In the genomic region with DNA sequence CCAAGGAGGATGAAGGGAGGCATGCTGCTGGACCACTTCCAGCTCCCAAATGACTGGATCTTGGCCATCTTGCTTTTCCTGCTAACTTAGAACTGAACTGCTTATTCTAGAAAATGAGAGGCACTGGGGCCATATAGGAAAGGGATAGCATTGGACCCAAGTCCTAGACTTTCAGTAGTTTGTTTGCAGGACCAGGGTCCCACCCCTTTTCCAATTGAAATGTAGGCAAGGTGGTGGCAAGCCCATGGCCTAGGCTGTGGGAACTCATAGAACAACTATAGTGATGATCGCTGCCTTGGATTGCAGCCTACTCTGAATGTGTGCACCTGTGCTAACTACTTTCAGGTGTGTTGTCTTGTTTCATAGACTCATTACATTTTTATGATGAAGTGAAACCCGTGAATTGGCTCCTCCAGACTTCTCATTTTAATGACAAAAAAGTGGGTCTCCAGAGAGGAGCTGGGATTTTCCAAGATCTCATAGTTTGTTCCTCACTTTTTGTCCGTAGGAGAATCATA, we compare ENCODE assay signal across 20 cellular contexts. TPM values are rescaled to one million over a fixed set of nuclear protein-coding genes. Genes with fewer than 3 reads are reported as not detected.
DNase-seq lines count a peak whose midpoint lies in the region; ATAC-seq and TF ChIP-seq lines count a peak whose summit lies in the region.
"Had no signal": no experiment of that assay in that cellular context is flagged by ENCODE, and none has a peak within 500 bp of the region (broad histone marks: within the 10 kb centered on the region; RNA-seq: fewer than 3 reads in every experiment).

No MANE protein-coding gene starts in this region.

- H3K27ac Mint-ChIP-seq in CD4-positive, alpha-beta memory T cell, result peak overlapping the region; percentile 90 to 98 (median 94)
- peak overlapping the region; percentile 98 for H3K27ac Mint-ChIP-seq in activated CD8-positive, alpha-beta T cell treated with anti-CD3 and anti-CD28 coated beads for 36 hours
- peak overlapping the region; percentile 78 to 95 (median 89) for H3K27ac Mint-ChIP-seq in naive B cell

- H3K4me3 Mint-ChIP-seq in CD4-positive, alpha-beta memory T cell, result peak overlapping the region in 6 of 8 donors; percentile 43 to 87 (median 64)
- H3K4me3 Mint-ChIP-seq in activated CD8-positive, alpha-beta T cell treated with anti-CD3 and anti-CD28 coated beads for 36 hours, result peak overlapping the region; percentile 28
- H3K4me3 Mint-ChIP-seq in naive B cell, result peak overlapping the region in 7 of 8 donors; percentile 32 to 84 (median 73)

- H3K9me3 Mint-ChIP-seq in CD4-positive, alpha-beta memory T cell, result peaks cover 0 to 2% (median 0%) of the 10 kb centered on the region in 8 donors
- H3K9me3 Mint-ChIP-seq in activated CD8-positive, alpha-beta T cell treated with anti-CD3 and anti-CD28 coated beads for 36 hours, result no peaks in the 10 kb centered on the region
- no peaks in the 10 kb centered on the region for H3K9me3 Mint-ChIP-seq in naive B cell

- CTCF ChIA-PET in A673 (lab: Charles Lee), result no interaction called here
- CTCF ChIA-PET in CD4-positive, alpha-beta memory T cell (lab: Charles Lee; ENCODE audit: partially characterized antibody), result interaction anchor here (1.3 to 6.9 kb wide), 9 partner anchors 9 to 48 kb away, joined by 3 to 45 read pairs (median 11); no protein-coding TSS in a partner anchor
- CTCF ChIA-PET in activated CD8-positive, alpha-beta T cell treated with anti-CD3 and anti-CD28 coated beads for 36 hours (lab: Charles Lee), result interaction anchor here (0.7 to 5.5 kb wide), 10 partner anchors 10 to 45 kb away, joined by 3 to 26 read pairs (median 6); no protein-coding TSS in a partner anchor

- POLR2A ChIA-PET in A673 (lab: Charles Lee; ENCODE audit: low non-redundant PET), result no interaction called here
- POLR2A ChIA-PET in CD4-positive, alpha-beta memory T cell (lab: Charles Lee; ENCODE audit: partially characterized antibody), result interaction anchor here (1.5 to 20.9 kb wide), 8 partner anchors 10 to 875 kb away, joined by 4 to 580 read pairs (median 15); partner anchors contain the start of genes STT3B and TGFBR2
- POLR2A ChIA-PET in activated CD8-positive, alpha-beta T cell treated with anti-CD3 and anti-CD28 coated beads for 36 hours (lab: Charles Lee), result interaction anchor here (1.0 to 8.6 kb wide), 12 partner anchors 8 to 308 kb away, joined by 3 to 173 read pairs (median 10); partner anchors contain the start of gene TGFBR2

- peaks cover 71 to 99% (median 89%) of the 10 kb centered on the region in 4 donors for H3K4me1 Mint-ChIP-seq in CD4-positive, alpha-beta memory T cell
- peaks cover 100% of the 10 kb centered on the region for H3K4me1 Mint-ChIP-seq in activated CD8-positive, alpha-beta T cell treated with anti-CD3 and anti-CD28 coated beads for 36 hours (ENCODE audit: low read depth)
- H3K4me1 Mint-ChIP-seq in naive B cell, result peaks cover 65 to 94% (median 77%) of the 10 kb centered on the region in 3 donors

- no TSS peak for BruUV-seq in A673 (replicated peaks; lab: Mats Ljungman, UMichigan)

- intact Hi-C loops in A673 (cut with micrococcal nuclease; ENCODE audit: unreplicated experiment), result loop anchor here (5.0 kb wide), 1 partner anchor 36 kb away; no protein-coding TSS in a partner anchor
- intact Hi-C loops in CD4-positive, alpha-beta memory T cell (cut with micrococcal nuclease), result no loop called here
- intact Hi-C loops in activated CD8-positive, alpha-beta T cell treated with anti-CD3 and anti-CD28 coated beads for 36 hours (cut with micrococcal nuclease), result loop anchor here (5.0 kb wide), 1 partner anchor 36 kb away; no protein-coding TSS in a partner anchor

- H3K27me3 Mint-ChIP-seq in CD4-positive, alpha-beta memory T cell, result no peaks in the 10 kb centered on the region
- H3K27me3 Mint-ChIP-seq in activated CD8-positive, alpha-beta T cell treated with anti-CD3 and anti-CD28 coated beads for 36 hours, result no peaks in the 10 kb centered on the region
- no peaks in the 10 kb centered on the region for H3K27me3 Mint-ChIP-seq in naive B cell

- H3K4me3 ChIP-seq in A673 (ENCODE audit: low read depth, low read length, poor library complexity, severe bottlenecking), result no peak overlapping the region
- H3K4me3 ChIP-seq in CD4-positive, alpha-beta memory T cell (ENCODE audit: low read length in 2 of 2), result no peak overlapping the region
- H3K4me3 ChIP-seq: gastrocnemius medialis, pancreas, SJCRH30 had no signal

- TF ChIP-seq CTCF in A673 (conservative IDR thresholded peaks at IDR 0.05; ENCODE audit: low read depth, low read length), result no peak
- no peak for TF ChIP-seq CTCF in activated CD8-positive, alpha-beta T cell treated with anti-CD3 and anti-CD28 coated beads for 36 hours (IDR thresholded peaks at IDR 0.05)

- H3K36me3 Mint-ChIP-seq in CD4-positive, alpha-beta memory T cell, result peaks cover 76 to 80% of the 10 kb centered on the region in 2 donors
- peaks cover 91% of the 10 kb centered on the region for H3K36me3 Mint-ChIP-seq in activated CD8-positive, alpha-beta T cell treated with anti-CD3 and anti-CD28 coated beads for 36 hours (ENCODE audit: low read depth)
- H3K36me3 Mint-ChIP-seq in naive B cell, result peaks cover 60 to 62% of the 10 kb centered on the region in 2 donors

- no peak for DNase-seq in A673 (ENCODE audit: low spot score)
- no peak for DNase-seq in CD4-positive, alpha-beta memory T cell
- no peak for DNase-seq in activated CD8-positive, alpha-beta T cell treated with anti-CD3 and anti-CD28 coated beads for 36 hours
- DNase-seq in naive B cell, result no peak
- DNase-seq in DMS153 (lab: John Stamatoyannopoulos, UW), result no peak
- no peak for DNase-seq in SW 1271 (lab: John Stamatoyannopoulos, UW)
- DNase-seq: activated CD4-positive, alpha-beta T cell treated with anti-CD3 and anti-CD28 coated beads, Interleukin-2, amount 50 U/mL, for 1 hour; amniotic stem cell; COR-L47; gastrocnemius medialis; GOT3; left colon; NCI-H1092; NCI-H524 treated with DMSO at 0.1 percent for 48 hours; pancreas; SJCRH30; stimulated activated CD4-positive, alpha-beta T cell treated with anti-CD3 and anti-CD28 coated beads, Interleukin-2, amount 100 ng/mL, for 48 hours; stimulated activated naive CD4-positive, alpha-beta T cell treated with Interleukin-2 at 50 U/mL for 16 hours had no signal

- H3K4me1 ChIP-seq in A673 (ENCODE audit: insufficient read depth, low read length, poor library complexity, severe bottlenecking), result peaks cover 87% of the 10 kb centered on the region
- peaks cover 100% of the 10 kb centered on the region for H3K4me1 ChIP-seq in CD4-positive, alpha-beta memory T cell (ENCODE audit: insufficient read depth, low read length)

- no peaks in the 10 kb centered on the region for H3K9me3 ChIP-seq in A673 (ENCODE audit: low read depth, low read length, poor library complexity, severe bottlenecking)
- H3K9me3 ChIP-seq in CD4-positive, alpha-beta memory T cell (ENCODE audit: control insufficient read depth in 1 of 2, low read length in 2 of 2), result no peaks in the 10 kb centered on the region
- H3K9me3 ChIP-seq: gastrocnemius medialis, pancreas, SJCRH30 had no signal

- peak overlapping the region; percentile 92 for H3K27ac ChIP-seq in A673 (ENCODE audit: low read depth, low read length, poor library complexity, severe bottlenecking)
- H3K27ac ChIP-seq in CD4-positive, alpha-beta memory T cell (ENCODE audit: low read depth, low read length), result peak overlapping the region; percentile 80
- H3K27ac ChIP-seq: pancreas, SJCRH30 had no signal

- peaks cover 3% of the 10 kb centered on the region for H3K36me3 ChIP-seq in A673 (ENCODE audit: insufficient read depth, low read length, poor library complexity, severe bottlenecking)
- peaks cover 10% of the 10 kb centered on the region for H3K36me3 ChIP-seq in CD4-positive, alpha-beta memory T cell (ENCODE audit: insufficient read depth, low read length)

- H3K27me3 ChIP-seq in A673 (replicated peaks; ENCODE audit: insufficient read depth, low read depth, low read length, poor library complexity), result no peaks in the 10 kb centered on the region
- no peaks in the 10 kb centered on the region for H3K27me3 ChIP-seq in CD4-positive, alpha-beta memory T cell (ENCODE audit: insufficient read depth, low read length)
- H3K27me3 ChIP-seq: gastrocnemius medialis, pancreas, SJCRH30 had no signal

- no peak for ATAC-seq in activated CD8-positive, alpha-beta T cell treated with anti-CD3 and anti-CD28 coated beads for 36 hours
- no peak for ATAC-seq in naive B cell (ENCODE audit: low read depth in 2 of 2)
- no peak for ATAC-seq in GM21423 (IDR thresholded peaks at IDR 0.05; ENCODE audit: unreplicated experiment)
- no peak for ATAC-seq in activated CD4-positive, CD25-positive, alpha-beta regulatory T cell treated with anti-CD3 and anti-CD28 coated beads, Interleukin-2, amount 50 U/mL, for 24 hours
- ATAC-seq: gastrocnemius medialis, left colon, pancreas had no signal

RNA-seq across cellular contexts. Expression of gene TGFBR2, which starts 50.3 kb away (rescaled TPM):
- 16.1 TPM in 2 replicates for total RNA-seq in A673 (2021)
- total RNA-seq in CD4-positive, alpha-beta memory T cell, result 100 to 1,000 TPM; 110 TPM
- polyA plus RNA-seq in CD4-positive, alpha-beta memory T cell, result 100 to 1,000 TPM in 1 of 2 donors, 10 to 100 TPM in 1; 58.7 to 110 TPM
- total RNA-seq in activated CD8-positive, alpha-beta T cell treated with anti-CD3 and anti-CD28 coated beads for 36 hours, result 10 to 100 TPM; 49.1 to 50.0 TPM
- polyA plus RNA-seq in naive B cell (ENCODE audit: low read depth in 6 of 6), result 100 to 1,000 TPM in 5 of 6 donors, 10 to 100 TPM in 1; 99.4 to 169 (median 116) TPM
